1 cellular context compared by ENCODE assay signal in genomic region chr1:225880636-225881035, GRCh38.
TF ChIP-seq lines count a peak whose summit lies in the region.

No MANE protein-coding gene starts in this region.

TF ChIP-seq in GM23338, 12 proteins besides CTCF, POLR2A, EP300 and RAD21 (continued from another document):
- TF ChIP-seq STAT1 (IDR thresholded peaks at IDR 0.05; ENCODE audit: unreplicated experiment) (no peak), POLR2AphosphoS5 (IDR thresholded peaks at IDR 0.05; ENCODE audit: low read depth) (no peak), NANOG (IDR thresholded peaks at IDR 0.05; ENCODE audit: borderline replicate concordance) (no peak), ZNF114 (CRISPR knock-in tag; IDR thresholded peaks at IDR 0.05) (no peak)
